Comparison of ENCODE assay signal across 13 cellular contexts in the genomic region with DNA sequence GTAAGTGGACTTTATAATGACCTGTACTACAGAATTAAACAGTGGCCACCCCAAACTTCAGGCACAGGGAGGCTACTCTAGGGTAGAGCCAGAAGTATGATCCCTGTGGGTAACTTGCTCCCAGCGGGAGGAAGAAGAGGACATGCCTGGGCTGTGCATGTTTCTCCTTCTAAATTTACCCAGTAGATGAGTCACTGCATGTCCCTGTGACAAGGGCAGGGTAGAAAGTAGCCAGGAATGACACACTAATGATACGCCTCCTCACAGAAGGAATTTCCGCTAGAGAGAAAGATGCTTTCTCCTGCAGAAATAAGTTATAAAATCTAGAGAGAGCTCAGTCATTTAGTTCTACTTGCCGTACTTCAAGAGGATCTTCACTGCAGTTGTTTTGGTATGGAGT. TPM values are rescaled to one million over a fixed set of nuclear protein-coding genes. Genes with fewer than 3 reads are reported as not detected.
DNase-seq lines count a peak whose midpoint lies in the region; ATAC-seq and TF ChIP-seq lines count a peak whose summit lies in the region.
"Had no signal": no experiment of that assay in that cellular context is flagged by ENCODE, and none has a peak within 500 bp of the region (broad histone marks: within the 10 kb centered on the region; RNA-seq: fewer than 3 reads in every experiment).

No MANE protein-coding gene starts in this region.

- H3K4me3 ChIP-seq in right atrium auricular region, result peak overlapping the region in 1 of 2 donors; percentile 23
- H3K4me3 ChIP-seq in vagina, result no peak overlapping the region

- peaks cover 0 to 11% of the 10 kb centered on the region in 2 donors for H3K4me1 ChIP-seq in right atrium auricular region
- peaks cover 4% of the 10 kb centered on the region for H3K4me1 ChIP-seq in vagina

- H3K36me3 ChIP-seq in right atrium auricular region, result no peaks in the 10 kb centered on the region
- H3K36me3 ChIP-seq in vagina, result no peaks in the 10 kb centered on the region

- no peak for TF ChIP-seq POLR2A in vagina (IDR thresholded peaks at IDR 0.05)

- DNase-seq in HCEC 1CT, result peak; percentile 15
- peak; percentile 55 for DNase-seq in astrocyte of the hippocampus (ENCODE audit: low read depth, low spot score)
- DNase-seq in right atrium auricular region (ENCODE audit: low spot score), result no peak
- peak; percentile 61 for DNase-seq in stromal cell of bone marrow (ENCODE audit: low read depth)
- DNase-seq in iPS-NIHi11 (ENCODE audit: low spot score), result no peak
- DNase-seq in vagina (ENCODE audit: extremely low spot score in 2 of 2), result no peak
- DNase-seq: immature natural killer cell; NCI-H1105 treated with DMSO at 0.1 percent for 48 hours; small intestine; stimulated activated naive CD4-positive, alpha-beta T cell treated with Interleukin-2 at 50 U/mL for 16 hours had no signal

- H3K27me3 ChIP-seq in right atrium auricular region (no peaks in the 10 kb centered on the region), vagina (no peaks in the 10 kb centered on the region)

- ATAC-seq in GM18867 (IDR thresholded peaks at IDR 0.05; ENCODE audit: unreplicated experiment) (no peak), HG03039 (IDR thresholded peaks at IDR 0.05; ENCODE audit: unreplicated experiment) (no peak)
- ATAC-seq: Panc1 had no signal

- H3K9me3 ChIP-seq in right atrium auricular region, result peaks cover 0 to 5% of the 10 kb centered on the region in 2 donors
- H3K9me3 ChIP-seq in vagina, result no peaks in the 10 kb centered on the region

- peak overlapping the region; percentile 40 to 91 for H3K27ac ChIP-seq in right atrium auricular region
- H3K27ac ChIP-seq in vagina, result no peak overlapping the region

- intact Hi-C loops in vagina (cut with DNase I), result no loop called here

- no peak for TF ChIP-seq CTCF in right atrium auricular region (IDR thresholded peaks at IDR 0.05)
- TF ChIP-seq CTCF in vagina (IDR thresholded peaks at IDR 0.05), result no peak

RNA-seq across cellular contexts. Expression of a gene that starts 7.5 kb away (rescaled TPM):
- total RNA-seq in right atrium auricular region, result 10 to 100 TPM; 32.7 to 48.1 TPM
- 10.8 TPM for total RNA-seq in vagina

Comparison
In these comparisons a context has a peak if more than half of its experiments do, and no peak if none do; other contexts are left out.
1. DNase-seq: peak in HCEC 1CT (single experiment), astrocyte of the hippocampus (single experiment) and stromal cell of bone marrow (single experiment); none in right atrium auricular region (single experiment), iPS-NIHi11 (single experiment) and vagina (0 of 2).